ENCODE assay signal across 8 cellular contexts in genomic region chr11:128480665-128481064, GRCh38.
A peak's percentile ranks its signal among the peaks of the same experiment; 100 is the strongest.
DNase-seq lines count a peak whose midpoint lies in the region; ATAC-seq and TF ChIP-seq lines count a peak whose summit lies in the region.
"Had no signal": no experiment of that assay in that cellular context is flagged by ENCODE, and none has a peak within 500 bp of the region (broad histone marks: within the 10 kb centered on the region; RNA-seq: fewer than 3 reads in every experiment).

No MANE protein-coding gene starts in this region.

- H3K4me1 ChIP-seq in Karpas-422 (ENCODE audit: low read length) (peaks cover 99% of the 10 kb centered on the region), right lobe of liver (peaks cover 0 to 20% (median 0%) of the 10 kb centered on the region in 4 donors), subcutaneous abdominal adipose tissue (ENCODE audit: control insufficient read depth in 5 of 5, insufficient read depth in 5 of 5, low read length in 5 of 5) (peaks cover 13 to 74% (median 56%) of the 10 kb centered on the region in 5 donors)

- no peak overlapping the region for H2AFZ ChIP-seq in Karpas-422 (ENCODE audit: low read length)

- DNase-seq in Karpas-422: no peak
- no peak for DNase-seq in right lobe of liver
- DNase-seq in DMS79 treated with DMSO at 0.1 percent for 48 hours (lab: John Stamatoyannopoulos, UW): no peak
- no peak for DNase-seq in stimulated activated CD4-positive, alpha-beta T cell treated with anti-CD3 and anti-CD28 coated beads, Interleukin-2, amount 100 ng/mL, for 48 hours
- DNase-seq in GM13976 (ENCODE audit: low spot score): no peak
- DNase-seq: NCI-H1092 treated with DMSO at 0.1 percent for 48 hours had no signal

- H3K27me3 ChIP-seq in Karpas-422 (ENCODE audit: low read length) (no peaks in the 10 kb centered on the region), right lobe of liver (no peaks in the 10 kb centered on the region), subcutaneous abdominal adipose tissue (ENCODE audit: control insufficient read depth in 5 of 5, insufficient read depth in 4 of 5, low read length in 5 of 5) (no peaks in the 10 kb centered on the region)

- peaks cover 22% of the 10 kb centered on the region; the same call in 1 of the 2 replicates for H4K20me1 ChIP-seq in Karpas-422 (ENCODE audit: insufficient read depth, low read depth, low read length)

- peaks cover 57% of the 10 kb centered on the region for H3K36me3 ChIP-seq in Karpas-422 (ENCODE audit: insufficient read depth, low read length)
- H3K36me3 ChIP-seq in right lobe of liver: peaks cover 4 to 12% (median 5%) of the 10 kb centered on the region in 4 donors
- H3K36me3 ChIP-seq in subcutaneous abdominal adipose tissue (ENCODE audit: control insufficient read depth in 5 of 5, insufficient read depth in 5 of 5, low read length in 5 of 5): peaks cover 14 to 70% (median 59%) of the 10 kb centered on the region in 5 donors

- H3K79me2 ChIP-seq in Karpas-422 (ENCODE audit: low read length): peaks cover 71% of the 10 kb centered on the region

- H3K27ac ChIP-seq in Karpas-422 (ENCODE audit: low read length) (peak overlapping the region; percentile 87), right lobe of liver (peak overlapping the region in 2 of 3 donors; percentile 24 to 47), subcutaneous abdominal adipose tissue (ENCODE audit: low read depth, low read length) (peak overlapping the region; percentile 71)

- WGBS in right lobe of liver (ENCODE audit: insufficient coverage, low coverage, low lambda C conversion rate, missing lambda C conversion rate): 67% methylated on average over 4 of the region's 4 CpGs

- intact Hi-C loops in right lobe of liver (cut with DNase I): loop anchor here in 1 of 2 donors (10.0 kb wide), 1 partner anchor 154 kb away; no protein-coding TSS in a partner anchor

- H3K9me2 ChIP-seq in Karpas-422 (replicated peaks; ENCODE audit: insufficient read depth, low read length): no peaks in the 10 kb centered on the region

- no peak for ATAC-seq in right lobe of liver

- no peak for TF ChIP-seq POLR2A in right lobe of liver (IDR thresholded peaks at IDR 0.05)

- in situ Hi-C loops in GM13976 (cut with MboI; ENCODE audit: low sequenced_read_pairs, unreplicated experiment): no loop called here

- H3K27me3 Mint-ChIP-seq in activated naive CD8-positive, alpha-beta T cell: no peaks in the 10 kb centered on the region

- H3K4me1 Mint-ChIP-seq in activated naive CD8-positive, alpha-beta T cell (ENCODE audit: low read depth): peaks cover 98% of the 10 kb centered on the region

- no peak overlapping the region for H3K4me3 ChIP-seq in Karpas-422 (ENCODE audit: low read length)
- H3K4me3 ChIP-seq in right lobe of liver: no peak overlapping the region
- no peak overlapping the region for H3K4me3 ChIP-seq in subcutaneous abdominal adipose tissue (ENCODE audit: low read depth in 1 of 5, low read length in 5 of 5)

- H3K36me3 Mint-ChIP-seq in activated naive CD8-positive, alpha-beta T cell: peaks cover 68% of the 10 kb centered on the region

- H3K9me3 ChIP-seq in Karpas-422 (ENCODE audit: low read length) (no peaks in the 10 kb centered on the region), right lobe of liver (no peaks in the 10 kb centered on the region), subcutaneous abdominal adipose tissue (ENCODE audit: control insufficient read depth in 5 of 5, low read length in 5 of 5) (no peaks in the 10 kb centered on the region)

- H3K27ac Mint-ChIP-seq in activated naive CD8-positive, alpha-beta T cell: peak overlapping the region; percentile 100

- H3K9ac ChIP-seq in Karpas-422 (ENCODE audit: low read length) (no peak overlapping the region), subcutaneous abdominal adipose tissue (ENCODE audit: low read length in 5 of 5) (peak overlapping the region in 1 of 5 donors; percentile 5)

- no peaks in the 10 kb centered on the region for H3K9me3 Mint-ChIP-seq in activated naive CD8-positive, alpha-beta T cell (ENCODE audit: low read depth)

- no peak for TF ChIP-seq CTCF in right lobe of liver (IDR thresholded peaks at IDR 0.05)
- TF ChIP-seq CTCF in GM13976 (IDR thresholded peaks at IDR 0.05; ENCODE audit: borderline replicate concordance, control extremely low read depth, extremely low read depth, insufficient read depth, missing control alignments): no peak

- no peak overlapping the region for H3K4me2 ChIP-seq in Karpas-422 (ENCODE audit: low read depth, low read length, poor library complexity, severe bottlenecking)

- H3K4me3 Mint-ChIP-seq in activated naive CD8-positive, alpha-beta T cell: peak overlapping the region; percentile 82

Comparison
In these comparisons a context has a peak if more than half of its experiments do, and no peak if none do; other contexts are left out.
1. H3K27ac ChIP-seq: peak in every context shown above with its lines; median percentile 87 in Karpas-422; 71 in subcutaneous abdominal adipose tissue; 36 in right lobe of liver.